ENCODE assay signal across 33 cellular contexts in genomic region chrX:107970073-107970472, GRCh38. TPM values are rescaled to one million over a fixed set of nuclear protein-coding genes. Genes with fewer than 3 reads are reported as not detected.
"Had no signal": no experiment of that assay in that cellular context is flagged by ENCODE, and none has a peak within 500 bp of the region (broad histone marks: within the 10 kb centered on the region; RNA-seq: fewer than 3 reads in every experiment).

No MANE protein-coding gene starts in this region.

- H3K4me3 ChIP-seq: body of pancreas, cardiac muscle cell, smooth muscle cell, testis, vagina had no signal

- H3K27me3 Mint-ChIP-seq: activated B cell treated with CpG ODN at 0.5 μM for 24 hours, type B pancreatic cell had no signal

- H3K4me1 Mint-ChIP-seq: activated B cell treated with CpG ODN at 0.5 μM for 24 hours; activated naive CD8-positive, alpha-beta T cell treated with anti-CD3 and anti-CD28 coated beads, Interleukin-2, amount 10 ng/mL, durations not matched to agents 7 days and 5 days had no signal

- ATAC-seq: activated T-cell treated with anti-CD3 and anti-CD28 coated beads, Interleukin-2, amount 50 U/mL, for 4 hours; body of pancreas; esophagus mucosa; left cardiac atrium; sciatic nerve had no signal

- H3K9me3 ChIP-seq: body of pancreas, testis, vagina had no signal

- H3K27ac ChIP-seq: body of pancreas, cardiac muscle cell, testis, vagina had no signal

- H3K4me1 ChIP-seq: body of pancreas, testis, vagina had no signal

- H3K27ac Mint-ChIP-seq: activated B cell treated with CpG ODN at 0.5 μM for 24 hours; activated naive CD8-positive, alpha-beta T cell treated with anti-CD3 and anti-CD28 coated beads, Interleukin-2, amount 10 ng/mL, durations not matched to agents 7 days and 5 days; activated T-helper 2 cell treated with anti-CD3 and anti-CD28 coated beads, Interferon-gamma antibody, Interleukin-2, Interleukin-4, amounts not matched to agents 10 μg/mL and 5 μg/mL and 100 μg/mL, durations not matched to agents 14 hours and 24 hours and 36 hours; type B pancreatic cell had no signal

- DNase-seq: activated B cell treated with CpG ODN at 0.5 μM for 24 hours; activated CD4-positive, alpha-beta T cell treated with anti-CD3 and anti-CD28 coated beads for 4 hours; activated CD4-positive, alpha-beta T cell treated with anti-CD3 and anti-CD28 coated beads, Interleukin-2, amount 50 U/mL, for 48 hours; activated CD8-positive, alpha-beta memory T cell treated with anti-CD3 and anti-CD28 coated beads, Interleukin-2, amount 50 U/mL, for 48 hours; activated naive CD4-positive, alpha-beta T cell treated with Interleukin-2 at 50 U/mL for 16 hours; activated naive CD8-positive, alpha-beta T cell treated with anti-CD3 and anti-CD28 coated beads, Interleukin-2, amount 10 ng/mL, durations not matched to agents 7 days and 5 days; activated T-cell treated with anti-CD3 and anti-CD28 coated beads, Interleukin-2, amount 50 U/mL, for 4 hours; amygdala; body of pancreas; dermis blood vessel endothelial cell; effector CD8-positive, alpha-beta T cell; foreskin melanocyte; glutamatergic neuron; hippocampal formation; left cardiac atrium; occipital lobe; stimulated activated CD4-positive, alpha-beta T cell treated with anti-CD3 and anti-CD28 coated beads, Interleukin-15, amount 100 ng/mL, for 24 hours; stimulated activated CD8-positive, alpha-beta memory T cell treated with anti-CD3 and anti-CD28 coated beads, Interleukin-4, amount 100 ng/mL, for 48 hours; stimulated activated naive CD4-positive, alpha-beta T cell; T-helper 9 cell; testis had no signal

- H3K4me3 Mint-ChIP-seq: activated B cell treated with CpG ODN at 0.5 μM for 24 hours; activated naive CD8-positive, alpha-beta T cell treated with anti-CD3 and anti-CD28 coated beads, Interleukin-2, amount 10 ng/mL, durations not matched to agents 7 days and 5 days; activated T-cell treated with anti-CD3 and anti-CD28 coated beads, Interleukin-2, amount 50 U/mL, for 4 hours; type B pancreatic cell had no signal

- H3K36me3 ChIP-seq: cardiac muscle cell, vagina had no signal

- H3K9me3 Mint-ChIP-seq: activated B cell treated with CpG ODN at 0.5 μM for 24 hours; activated naive CD8-positive, alpha-beta T cell treated with anti-CD3 and anti-CD28 coated beads, Interleukin-2, amount 10 ng/mL, durations not matched to agents 7 days and 5 days; activated T-cell treated with anti-CD3 and anti-CD28 coated beads, Interleukin-2, amount 50 U/mL, for 4 hours; activated T-helper 2 cell treated with anti-CD3 and anti-CD28 coated beads, Interferon-gamma antibody, Interleukin-2, Interleukin-4, amounts not matched to agents 10 μg/mL and 5 μg/mL and 100 μg/mL, durations not matched to agents 14 hours and 24 hours and 36 hours; type B pancreatic cell had no signal

- H3K27me3 ChIP-seq: body of pancreas, cardiac muscle cell, testis, vagina had no signal

- H3K36me3 Mint-ChIP-seq: activated naive CD8-positive, alpha-beta T cell treated with anti-CD3 and anti-CD28 coated beads, Interleukin-2, amount 10 ng/mL, durations not matched to agents 7 days and 5 days; type B pancreatic cell had no signal

RNA-seq across cellular contexts. Expression of gene TEX13B, which starts 12.1 kb away (rescaled TPM):
- total RNA-seq: activated B cell treated with CpG ODN at 0.5 μM for 24 hours; activated CD8-positive, alpha-beta memory T cell treated with anti-CD3 and anti-CD28 coated beads for 36 hours; activated naive CD8-positive, alpha-beta T cell treated with anti-CD3 and anti-CD28 coated beads, Interleukin-2, amount 10 ng/mL, durations not matched to agents 7 days and 5 days; activated T-cell treated with anti-CD3 and anti-CD28 coated beads, Interleukin-2, amount 50 U/mL, for 4 hours; activated T-helper 2 cell treated with anti-CD3 and anti-CD28 coated beads, Interferon-gamma antibody, Interleukin-2, Interleukin-4, amounts not matched to agents 10 μg/mL and 5 μg/mL and 100 μg/mL, durations not matched to agents 14 hours and 24 hours and 36 hours; body of pancreas; cardiac muscle cell; chondrocyte; dermis blood vessel endothelial cell; esophagus mucosa; left cardiac atrium; liver; occipital lobe; sciatic nerve; smooth muscle cell; T-helper 1 cell treated with Interleukin-12 subunit alpha and Interleukin-12 subunit beta and Interleukin-4 antibody, amounts not matched to agents 30 ng/mL and 1 ng/mL, for 36 hours; vagina had no signal
- polyA plus RNA-seq: cardiac muscle cell, liver, neural cell, smooth muscle cell had no signal
